ENCODE assay signal across 22 cellular contexts in the genomic region with DNA sequence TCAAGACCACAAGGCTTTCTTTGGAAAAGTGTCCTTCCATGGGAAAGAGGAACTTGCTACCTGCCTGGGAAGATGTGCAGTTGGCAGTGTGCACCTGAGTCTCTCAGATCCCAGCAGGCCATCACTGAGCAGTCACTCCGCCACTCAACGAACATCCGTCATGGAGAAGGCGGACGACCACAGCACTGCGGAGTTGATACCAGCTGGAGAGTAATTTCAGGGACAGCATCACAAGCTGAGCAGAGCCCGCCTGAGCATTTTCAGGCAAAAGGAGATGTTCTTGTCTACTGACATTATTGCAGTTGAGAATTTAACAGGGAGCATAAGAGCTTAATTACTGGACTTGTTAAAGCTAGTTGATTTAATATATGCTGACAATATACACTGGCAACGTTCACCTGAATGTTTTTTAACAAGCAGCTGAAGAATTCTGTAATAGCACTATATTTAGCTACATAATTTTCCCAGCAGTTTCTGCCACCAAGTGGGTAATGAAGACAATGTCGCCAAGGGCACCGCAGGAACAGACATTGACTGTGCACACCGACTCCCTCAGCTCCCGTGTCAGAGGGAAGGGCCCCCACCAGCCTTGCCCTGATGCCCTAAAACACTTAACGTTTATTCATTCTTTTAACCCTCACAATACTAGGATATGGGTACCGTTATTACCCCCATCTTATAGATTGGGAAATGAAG. TPM values are rescaled to one million over a fixed set of nuclear protein-coding genes. Genes with fewer than 3 reads are reported as not detected.
A peak's percentile ranks its signal among the peaks of the same experiment; 100 is the strongest.
DNase-seq lines count a peak whose midpoint lies in the region; ATAC-seq and TF ChIP-seq lines count a peak whose summit lies in the region.
"Had no signal": no experiment of that assay in that cellular context is flagged by ENCODE, and none has a peak within 500 bp of the region (broad histone marks: within the 10 kb centered on the region; RNA-seq: fewer than 3 reads in every experiment).

No MANE protein-coding gene starts in this region.

- peak; percentile 50 for TF ChIP-seq RAD21 in neural cell (conservative IDR thresholded peaks at IDR 0.05)

- TF ChIP-seq EP300 in neural cell (conservative IDR thresholded peaks at IDR 0.05; ENCODE audit: poor library complexity, severe bottlenecking): peak; percentile 71

- H2AFZ ChIP-seq in neural cell (ENCODE audit: low read depth, low read length): no peak overlapping the region
- H2AFZ ChIP-seq: parathyroid adenoma had no signal

- H3K36me3 ChIP-seq in neural cell (ENCODE audit: insufficient read depth, low read length): no peaks in the 10 kb centered on the region

- peak overlapping the region; percentile 36 for H3K4me3 ChIP-seq in neural cell (ENCODE audit: low read length)
- H3K4me3 ChIP-seq: K562, thyroid gland had no signal

- H3K79me2 ChIP-seq in neural cell (replicated peaks; ENCODE audit: insufficient read depth, low read length): no peaks in the 10 kb centered on the region

- H3K9me2 ChIP-seq in neural cell (ENCODE audit: insufficient read depth, low read length): no peaks in the 10 kb centered on the region

- no peaks in the 10 kb centered on the region for H4K20me1 ChIP-seq in neural cell (ENCODE audit: insufficient read depth)

- TF ChIP-seq CTCF in neural cell (IDR thresholded peaks at IDR 0.05; ENCODE audit: poor library complexity, severe bottlenecking): peak; percentile 58

- H3K4me2 ChIP-seq in neural cell (ENCODE audit: low read length): peak overlapping the region; percentile 19

- H3K9ac ChIP-seq in neural cell (ENCODE audit: low read length): peak overlapping the region; percentile 43
- H3K9ac ChIP-seq: parathyroid adenoma had no signal

- peak overlapping the region; percentile 80 for H3K27ac ChIP-seq in neural cell (ENCODE audit: low read length)
- H3K27ac ChIP-seq: parathyroid adenoma, thyroid gland had no signal

- no peaks in the 10 kb centered on the region for H3K9me3 ChIP-seq in neural cell (ENCODE audit: low read length)
- H3K9me3 ChIP-seq: thyroid gland had no signal

- no peak for ATAC-seq in GM21515 (IDR thresholded peaks at IDR 0.05; ENCODE audit: unreplicated experiment)
- ATAC-seq: activated CD8-positive, alpha-beta memory T cell treated with anti-CD3 and anti-CD28 coated beads, Interleukin-2, amount 10 ng/mL, durations not matched to agents 7 days and 5 days; activated T-helper 17 cell treated with anti-CD3 and anti-CD28 coated beads, Interleukin-2, amount 50 U/mL, for 72 hours; K562; stimulated activated memory B cell treated with anti-CD40 and anti-IgM and Interleukin-4, amounts not matched to agents 10 μg/mL and 1 μg/mL and 100 μg/mL, for 72 hours had no signal

- H3K27me3 ChIP-seq in neural cell (ENCODE audit: insufficient read depth, low read depth, low read length): no peaks in the 10 kb centered on the region
- H3K27me3 ChIP-seq: thyroid gland had no signal

- DNase-seq in COR-L47 (lab: John Stamatoyannopoulos, UW): peak; percentile 71
- DNase-seq in NCI-H2081 (lab: John Stamatoyannopoulos, UW): peak; percentile 30 to 83
- DNase-seq in cerebellar cortex (ENCODE audit: low spot score): peak; percentile 65
- DNase-seq in activated T-cell treated with anti-CD3 and anti-CD28 coated beads, Interleukin-2, amount 50 U/mL, for 1 hour: no peak
- DNase-seq in DMS153 (lab: John Stamatoyannopoulos, UW): no peak
- DNase-seq: activated CD4-positive, alpha-beta T cell treated with anti-CD3 and anti-CD28 coated beads for 48 hours; activated CD8-positive, alpha-beta memory T cell treated with anti-CD3 and anti-CD28 coated beads, Interleukin-2, amount 10 ng/mL, durations not matched to agents 7 days and 5 days; activated naive CD8-positive, alpha-beta T cell treated with anti-CD3 and anti-CD28 coated beads for 36 hours; CD8-positive, alpha-beta memory T cell; dermis blood vessel endothelial cell; DND-41; H9; MM.1S; naive B cell; NCI-H82; thyroid gland had no signal

- H3F3A ChIP-seq in neural cell (ENCODE audit: insufficient read depth, low read length, poor library complexity, severe bottlenecking): no peaks in the 10 kb centered on the region

TF ChIP-seq in neural cell, 6 proteins besides CTCF, POLR2A, EP300 and RAD21:
- TF ChIP-seq REST (IDR thresholded peaks at IDR 0.05; ENCODE audit: borderline replicate concordance): no peak
- TF ChIP-seq SMC3 (conservative IDR thresholded peaks at IDR 0.05; ENCODE audit: poor library complexity): peak; percentile 50
- peak; percentile 66 for TF ChIP-seq POLR2AphosphoS5 (IDR thresholded peaks at IDR 0.05)
- no peak for TF ChIP-seq EZH2 (IDR thresholded peaks at IDR 0.05; ENCODE audit: borderline replicate concordance, insufficient read depth, low read length, poor library complexity, severe bottlenecking)
- TF ChIP-seq TAF1 (IDR thresholded peaks at IDR 0.05; ENCODE audit: low read depth): no peak
- peak; percentile 11 for TF ChIP-seq MXI1 (conservative IDR thresholded peaks at IDR 0.05; ENCODE audit: poor library complexity, severe bottlenecking)
TF ChIP-seq in neural cell: peak in this region for 3.

RNA-seq across cellular contexts. Expression of gene ARFGAP3, which starts 52.4 kb away (rescaled TPM):
- 66.9 and 80.7 TPM in 2 replicates for polyA plus RNA-seq in neural cell
- 79.3 and 89.4 TPM in 2 replicates for polyA minus RNA-seq in neural cell

Comparison
In these comparisons a context has a peak if more than half of its experiments do, and no peak if none do; other contexts are left out.
1. DNase-seq: peak in COR-L47 (single experiment), NCI-H2081 (2 of 2) and cerebellar cortex (single experiment); none in activated T-cell treated with anti-CD3 and anti-CD28 coated beads, Interleukin-2, amount 50 U/mL, for 1 hour (single experiment) and DMS153 (single experiment).